Comparison of ENCODE assay signal across 1 cellular context in genomic region chr2:206766057-206766930, GRCh38.
TF ChIP-seq lines count a peak whose summit lies in the region.

No MANE protein-coding gene starts in this region.

TF ChIP-seq in H1, 55 proteins besides CTCF, POLR2A, EP300 and RAD21 (continued from another document):
- TF ChIP-seq ZNF274 (IDR thresholded peaks at IDR 0.05; ENCODE audit: borderline replicate concordance, extremely low read depth, low read length) (no peak), BACH1 (IDR thresholded peaks at IDR 0.05; ENCODE audit: low read length) (no peak), CHD2 (IDR thresholded peaks at IDR 0.05; ENCODE audit: low read length) (no peak), SIN3A (conservative IDR thresholded peaks at IDR 0.05 in 1 of 2, IDR thresholded peaks at IDR 0.05 in 1 of 2; ENCODE audit: low read depth in 1 of 2, low read length in 2 of 2) (no peak), TCF12 (IDR thresholded peaks at IDR 0.05; ENCODE audit: low read depth, low read length) (no peak), ATF3 (IDR thresholded peaks at IDR 0.05; ENCODE audit: insufficient read depth, low read depth, low read length) (no peak), CBX8 (IDR thresholded peaks at IDR 0.05; ENCODE audit: borderline replicate concordance, low read depth, low read length) (no peak), BCL11A (IDR thresholded peaks at IDR 0.05; ENCODE audit: low read depth in 2 of 2, low read length in 2 of 2) (no peak), CREB1 (IDR thresholded peaks at IDR 0.05) (no peak), SRF (IDR thresholded peaks at IDR 0.05; ENCODE audit: low read depth, low read length) (no peak), TAF7 (optimal IDR thresholded peaks at IDR 0.05; ENCODE audit: borderline replicate concordance, low read depth, low read length) (no peak), SP2 (IDR thresholded peaks at IDR 0.05; ENCODE audit: low read length) (no peak)
TF ChIP-seq in H1: peak in this region for 0.
